Comparison of ENCODE assay signal across 8 cellular contexts in the genomic region with DNA sequence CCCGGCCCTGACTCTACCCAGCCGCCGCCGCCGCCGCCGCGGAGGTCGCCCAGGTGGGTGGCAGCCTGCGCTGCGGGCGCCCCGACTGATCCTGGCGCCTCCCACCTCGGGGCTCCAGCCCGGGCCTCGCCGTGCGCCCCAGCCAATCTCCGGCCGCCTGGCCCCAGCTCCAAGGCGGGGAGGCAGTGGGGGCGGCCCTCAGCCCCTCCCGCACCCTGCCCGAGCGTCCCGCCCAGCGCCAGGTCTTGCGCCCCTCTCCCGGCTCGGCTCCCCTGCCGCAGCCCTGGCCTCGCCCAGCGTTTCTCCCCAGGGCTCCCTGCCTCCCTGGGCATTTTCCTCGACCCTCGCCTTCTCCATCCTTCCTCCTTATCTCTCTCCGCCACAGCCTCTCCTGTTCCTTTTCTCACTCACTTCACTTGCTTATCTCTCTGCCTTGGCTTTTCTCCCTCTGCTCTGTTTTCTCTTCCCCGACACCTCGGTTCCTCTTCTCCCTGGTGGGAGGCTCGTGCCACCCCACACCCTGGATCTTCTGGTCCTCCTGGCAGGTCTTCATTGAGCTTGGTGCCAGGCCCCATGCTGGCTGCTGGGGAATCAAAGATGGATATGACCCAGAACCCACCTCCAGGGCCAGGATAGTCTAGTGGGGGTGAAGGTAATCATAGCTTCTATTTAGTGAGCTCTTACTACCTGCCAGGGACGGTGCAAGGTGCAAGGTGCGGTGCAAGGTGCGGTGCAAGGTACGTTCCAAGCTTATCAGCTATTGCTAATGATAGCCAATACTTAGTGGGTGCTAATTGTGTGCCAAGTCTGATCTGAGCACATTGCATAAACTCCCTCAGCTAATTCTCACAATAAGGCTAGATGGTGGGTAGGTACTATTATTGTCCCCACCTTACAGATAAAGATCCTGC. TPM values are rescaled to one million over a fixed set of nuclear protein-coding genes. Genes with fewer than 3 reads are reported as not detected.
DNase-seq lines count a peak whose midpoint lies in the region; ATAC-seq and TF ChIP-seq lines count a peak whose summit lies in the region.

A gene with protein sequence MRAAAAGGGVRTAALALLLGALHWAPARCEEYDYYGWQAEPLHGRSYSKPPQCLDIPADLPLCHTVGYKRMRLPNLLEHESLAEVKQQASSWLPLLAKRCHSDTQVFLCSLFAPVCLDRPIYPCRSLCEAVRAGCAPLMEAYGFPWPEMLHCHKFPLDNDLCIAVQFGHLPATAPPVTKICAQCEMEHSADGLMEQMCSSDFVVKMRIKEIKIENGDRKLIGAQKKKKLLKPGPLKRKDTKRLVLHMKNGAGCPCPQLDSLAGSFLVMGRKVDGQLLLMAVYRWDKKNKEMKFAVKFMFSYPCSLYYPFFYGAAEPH (minus strand): TSS at position 87 of the 911 bp plus-strand sequence. CDS start 166 bp downstream, outside the sequence.

- peaks cover 12% of the 10 kb centered on the region for H3K27me3 Mint-ChIP-seq in Caco-2 (ENCODE audit: insufficient read depth, unreplicated experiment)
- H3K27me3 Mint-ChIP-seq in T-helper 17 cell, result peaks cover 52% of the 10 kb centered on the region
- H3K27me3 Mint-ChIP-seq in osteocyte (ENCODE audit: unreplicated experiment), result peaks cover 46% of the 10 kb centered on the region

- POLR2A ChIA-PET in Caco-2 (lab: Charles Lee), result no interaction called here

- CTCF ChIA-PET in Caco-2 (lab: Charles Lee), result interaction anchor here (1.0 to 1.4 kb wide), 2 partner anchors 71 to 97 kb away, joined by 3 to 6 read pairs; no protein-coding TSS in a partner anchor

- no peak for ATAC-seq in T-helper 17 cell
- ATAC-seq in HG03175 (IDR thresholded peaks at IDR 0.05; ENCODE audit: unreplicated experiment), result no peak
- no peak for ATAC-seq in GM21737 (IDR thresholded peaks at IDR 0.05; ENCODE audit: unreplicated experiment)
- ATAC-seq in GM21717 (IDR thresholded peaks at IDR 0.05; ENCODE audit: unreplicated experiment), result no peak

- H3K4me1 ChIP-seq in Caco-2, result peaks cover 20% of the 10 kb centered on the region
- peaks cover 8% of the 10 kb centered on the region for H3K4me1 ChIP-seq in cardiac muscle cell (ENCODE audit: low read depth)

- H3K4me1 Mint-ChIP-seq in Caco-2 (ENCODE audit: low read depth, unreplicated experiment), result peaks cover 7% of the 10 kb centered on the region
- peaks cover 21% of the 10 kb centered on the region for H3K4me1 Mint-ChIP-seq in T-helper 17 cell
- H3K4me1 Mint-ChIP-seq in osteocyte (ENCODE audit: unreplicated experiment), result peaks cover 10% of the 10 kb centered on the region

- peak within 1 kb of the TSS; percentile 75 for H3K4me3 Mint-ChIP-seq in Caco-2 (ENCODE audit: unreplicated experiment)
- H3K4me3 Mint-ChIP-seq in T-helper 17 cell, result peak within 1 kb of the TSS; percentile 69
- peak within 1 kb of the TSS; percentile 69 for H3K4me3 Mint-ChIP-seq in osteocyte (ENCODE audit: unreplicated experiment)

- H3K27ac Mint-ChIP-seq in Caco-2 (ENCODE audit: unreplicated experiment) (no peak within 1 kb of the TSS), T-helper 17 cell (no peak within 1 kb of the TSS), osteocyte (ENCODE audit: unreplicated experiment) (no peak within 1 kb of the TSS)

- DNase-seq in Caco-2 (no peak), T-helper 17 cell (no peak), cardiac muscle cell (ENCODE audit: low read depth in 1 of 2, low spot score in 1 of 2) (peak in 1 of 2 donors; percentile 54), osteocyte (ENCODE audit: extremely low spot score, unreplicated experiment) (no peak), NCI-H82 treated with DMSO at 0.1 percent for 48 hours (lab: John Stamatoyannopoulos, UW; ENCODE audit: unreplicated experiment) (no peak)

- no peak within 1 kb of the TSS for H3K27ac ChIP-seq in cardiac muscle cell

- peaks cover 2% of the 10 kb centered on the region; the same call in 1 of the 2 replicates for H3K27me3 ChIP-seq in Caco-2 (replicated peaks; ENCODE audit: control insufficient read depth, insufficient read depth, low read length)
- peaks cover 21% of the 10 kb centered on the region for H3K27me3 ChIP-seq in cardiac muscle cell

- peak within 1 kb of the TSS; percentile 43 for H3K4me3 ChIP-seq in Caco-2 (ENCODE audit: low read depth, low read length)
- H3K4me3 ChIP-seq in cardiac muscle cell, result peak within 1 kb of the TSS; percentile 43

- H3K36me3 Mint-ChIP-seq in Caco-2 (ENCODE audit: insufficient read depth, unreplicated experiment) (peaks cover 15% of the 10 kb centered on the region), T-helper 17 cell (ENCODE audit: low read depth) (peaks cover 3% of the 10 kb centered on the region), osteocyte (ENCODE audit: unreplicated experiment) (peaks cover 5% of the 10 kb centered on the region)

- H3K9me3 ChIP-seq in Caco-2, result no peaks in the 10 kb centered on the region
- no peaks in the 10 kb centered on the region for H3K9me3 ChIP-seq in T-helper 17 cell (ENCODE audit: control insufficient read depth, low read length, poor library complexity, severe bottlenecking)
- no peaks in the 10 kb centered on the region for H3K9me3 ChIP-seq in cardiac muscle cell (ENCODE audit: low read depth)

- TF ChIP-seq CTCF in Caco-2 (IDR thresholded peaks at IDR 0.05; ENCODE audit: insufficient read depth in 1 of 2, low read depth in 1 of 2, low read length in 1 of 2, severe bottlenecking in 1 of 2, unreplicated experiment in 1 of 2) (no peak), cardiac muscle cell (IDR thresholded peaks at IDR 0.05; ENCODE audit: low read depth, low read length) (no peak), osteocyte (IDR thresholded peaks at IDR 0.05) (no peak)

- H3K36me3 ChIP-seq in Caco-2 (ENCODE audit: control insufficient read depth, insufficient read depth, low read length), result no peaks in the 10 kb centered on the region
- H3K36me3 ChIP-seq in cardiac muscle cell, result no peaks in the 10 kb centered on the region

- intact Hi-C loops in Caco-2 (cut with micrococcal nuclease; ENCODE audit: unreplicated experiment), result loop anchor here (1.0 to 5.0 kb wide), 3 partner anchors 13 to 95 kb away; no protein-coding TSS in a partner anchor

- H3K9me3 Mint-ChIP-seq in Caco-2 (ENCODE audit: unreplicated experiment), result no peaks in the 10 kb centered on the region
- no peaks in the 10 kb centered on the region for H3K9me3 Mint-ChIP-seq in osteocyte (ENCODE audit: unreplicated experiment)

- BruUV-seq in Caco-2 (replicated peaks; lab: Mats Ljungman, UMichigan), result no TSS peak

RNA-seq across cellular contexts. Expression of the gene that starts here (rescaled TPM):
- 1.0 and 1.1 TPM in 2 replicates for total RNA-seq in Caco-2 (2022)
- not detected for total RNA-seq in T-helper 17 cell
- total RNA-seq in cardiac muscle cell, result 23.7 and 35.0 TPM in 2 replicates
- 29.3 and 38.2 TPM in 2 replicates for polyA plus RNA-seq in cardiac muscle cell
- total RNA-seq in osteocyte, result not detected in 2 replicates

Comparison
In these comparisons a context has a peak if more than half of its experiments do, and no peak if none do; other contexts are left out.
1. RNA of the gene that starts here (total RNA-seq): 23.7 to 35.0 TPM in cardiac muscle cell; 1.0 to 1.1 TPM in Caco-2, not detected in T-helper 17 cell and not detected in osteocyte; every median in the first group is over 10 times any median in the second.
2. Peak in every context shown above with its lines, with median percentiles within 50 percentile points of each other: H3K4me3 Mint-ChIP-seq.